Comparison of ENCODE assay signal across 8 cellular contexts in genomic region chr4:83112239-83112638, GRCh38. TPM values are rescaled to one million over a fixed set of nuclear protein-coding genes. Genes with fewer than 3 reads are reported as not detected.
DNase-seq lines count a peak whose midpoint lies in the region; ATAC-seq and TF ChIP-seq lines count a peak whose summit lies in the region.

No MANE protein-coding gene starts in this region.

- ATAC-seq in HG03108 (IDR thresholded peaks at IDR 0.05; ENCODE audit: unreplicated experiment) (peak; percentile 35), HG03097 (IDR thresholded peaks at IDR 0.05; ENCODE audit: low FRiP score, unreplicated experiment) (no peak)

- peak in 2 of 3 donors; percentile 34 to 63 for TF ChIP-seq POLR2A in spleen (IDR thresholded peaks at IDR 0.05)

- no peak for TF ChIP-seq CTCF in spleen (IDR thresholded peaks at IDR 0.05 in 8 of 11, conservative IDR thresholded peaks at IDR 0.05 in 3 of 11)

- WGBS in spleen, 5 donors, result 13 to 60% (median 28%) methylated on average over 2 of the region's 2 CpGs

- no peaks in the 10 kb centered on the region for H3K9me3 ChIP-seq in spleen

- DNase-seq in activated CD8-positive, alpha-beta memory T cell treated with anti-CD3 and anti-CD28 coated beads for 24 hours, result peak; percentile 66
- no peak for DNase-seq in activated CD8-positive, alpha-beta memory T cell treated with anti-CD3 and anti-CD28 coated beads, Interleukin-2, amount 50 U/mL, for 4 hours
- DNase-seq in UCSD-AML1 (lab: John Stamatoyannopoulos, UW; ENCODE audit: unreplicated experiment), result peak; percentile 32
- no peak for DNase-seq in spleen
- no peak for DNase-seq in superior temporal gyrus (ENCODE audit: extremely low spot score)
- no peak for DNase-seq in cerebellar cortex (ENCODE audit: low spot score)

- H3K27me3 ChIP-seq in spleen (replicated peaks in 1 of 7), result no peaks in the 10 kb centered on the region

- intact Hi-C loops in spleen (cut with DNase I; ENCODE audit: low total_unique reads), result no loop called here

- H3K27ac ChIP-seq in spleen, result peak overlapping the region; percentile 87 to 97 (median 94)

- H3K4me3 ChIP-seq in spleen, result peak overlapping the region; percentile 39 to 84 (median 58)

- H3K4me1 ChIP-seq in spleen, result peaks cover 2 to 89% (median 49%) of the 10 kb centered on the region in 6 donors

- H3K36me3 ChIP-seq in spleen, result peaks cover 0 to 11% (median under 1%) of the 10 kb centered on the region in 6 donors

RNA-seq across cellular contexts. Expression of gene PLAC8, which starts 2.3 kb away (rescaled TPM):
- total RNA-seq in spleen, result 100 to 1,000 TPM; 156 to 341 (median 215) TPM
- polyA plus RNA-seq in spleen, result 100 to 1,000 TPM; 193 to 321 (median 256) TPM

Comparison
In these comparisons a context has a peak if more than half of its experiments do, and no peak if none do; other contexts are left out.
1. DNase-seq: peak in activated CD8-positive, alpha-beta memory T cell treated with anti-CD3 and anti-CD28 coated beads for 24 hours (single experiment) and UCSD-AML1 (single experiment); none in activated CD8-positive, alpha-beta memory T cell treated with anti-CD3 and anti-CD28 coated beads, Interleukin-2, amount 50 U/mL, for 4 hours (single experiment), spleen (single experiment), superior temporal gyrus (single experiment) and cerebellar cortex (single experiment).